1 cellular context compared by ENCODE assay signal in genomic region chr14:73457935-73458218, GRCh38.
A peak's percentile ranks its signal among the peaks of the same experiment; 100 is the strongest.
TF ChIP-seq lines count a peak whose summit lies in the region.

No MANE protein-coding gene starts in this region.

TF ChIP-seq in HEK293, 187 proteins besides CTCF, POLR2A, EP300 and RAD21 (continued from another document):
- TF ChIP-seq KLF7 (tag by site-specific recombination; IDR thresholded peaks at IDR 0.05; ENCODE audit: borderline replicate concordance) (no peak), PRDM1 (tag by site-specific recombination; IDR thresholded peaks at IDR 0.05) (no peak), ZNF398 (tag by site-specific recombination; IDR thresholded peaks at IDR 0.05) (0 out of 2 replicates have a peak, but pooled peaks have one; percentile 25), ZNF423 (tag by site-specific recombination; IDR thresholded peaks at IDR 0.05) (peak; percentile 49; the same call in 1 of the 2 replicates), SP2 (tag by site-specific recombination; IDR thresholded peaks at IDR 0.05) (no peak), WT1 (tag by site-specific recombination; IDR thresholded peaks at IDR 0.05) (no peak), BCL11A (tag by site-specific recombination; IDR thresholded peaks at IDR 0.05; ENCODE audit: low read depth) (no peak), ZFHX2 (tag by site-specific recombination; conservative IDR thresholded peaks at IDR 0.05) (no peak), KLF8 (tag by site-specific recombination; IDR thresholded peaks at IDR 0.05) (no peak), ZNF707 (tag by site-specific recombination; IDR thresholded peaks at IDR 0.05) (no peak), ZNF76 (tag by site-specific recombination; IDR thresholded peaks at IDR 0.05; ENCODE audit: borderline replicate concordance, low read depth) (peak; percentile 56; the same call in 1 of the 2 replicates), ZNF132 (tag by site-specific recombination; IDR thresholded peaks at IDR 0.05; ENCODE audit: borderline replicate concordance) (no peak), KLF10 (tag by site-specific recombination; IDR thresholded peaks at IDR 0.05) (no peak), ZNF623 (tag by site-specific recombination; IDR thresholded peaks at IDR 0.05) (no peak), ZNF221 (tag by site-specific recombination; IDR thresholded peaks at IDR 0.05; ENCODE audit: borderline replicate concordance) (no peak), ZNF658 (tag by site-specific recombination; IDR thresholded peaks at IDR 0.05) (no peak), ZSCAN16 (tag by site-specific recombination; IDR thresholded peaks at IDR 0.05) (no peak), ZNF146 (tag by site-specific recombination; IDR thresholded peaks at IDR 0.05) (no peak), ZNF473 (tag by site-specific recombination; IDR thresholded peaks at IDR 0.05) (no peak), ZNF624 (tag by site-specific recombination; IDR thresholded peaks at IDR 0.05) (no peak), ZNF362 (tag by site-specific recombination; IDR thresholded peaks at IDR 0.05) (no peak), OVOL3 (tag by site-specific recombination; IDR thresholded peaks at IDR 0.05) (no peak), ZNF785 (tag by site-specific recombination; IDR thresholded peaks at IDR 0.05) (no peak), ZNF558 (tag by site-specific recombination; IDR thresholded peaks at IDR 0.05) (no peak), ZNF114 (tag by site-specific recombination; IDR thresholded peaks at IDR 0.05) (no peak), ZNF302 (tag by site-specific recombination; IDR thresholded peaks at IDR 0.05; ENCODE audit: low read depth) (no peak), SP7 (tag by site-specific recombination; IDR thresholded peaks at IDR 0.05) (no peak), MEIS1 (CRISPR knock-in tag; IDR thresholded peaks at IDR 0.05; ENCODE audit: borderline replicate concordance) (no peak), ZNF404 (tag by site-specific recombination; IDR thresholded peaks at IDR 0.05) (no peak), ZNF292 (tag by site-specific recombination; IDR thresholded peaks at IDR 0.05; ENCODE audit: borderline replicate concordance, low read depth) (no peak), ZNF37A (tag by site-specific recombination; IDR thresholded peaks at IDR 0.05) (no peak), ZBTB49 (tag by site-specific recombination; IDR thresholded peaks at IDR 0.05; ENCODE audit: low read depth) (no peak), HOXD13 (CRISPR knock-in tag; IDR thresholded peaks at IDR 0.05; ENCODE audit: borderline replicate concordance) (no peak), ZNF555 (tag by site-specific recombination; conservative IDR thresholded peaks at IDR 0.05) (no peak), ZNF639 (tag by site-specific recombination; IDR thresholded peaks at IDR 0.05) (no peak), ZNF677 (tag by site-specific recombination; IDR thresholded peaks at IDR 0.05) (no peak), KLF1 (tag by site-specific recombination; IDR thresholded peaks at IDR 0.05) (0 out of 2 replicates have a peak, but pooled peaks have one; percentile 6), ZNF140 (tag by site-specific recombination; IDR thresholded peaks at IDR 0.05) (no peak), ZBTB8A (tag by site-specific recombination; IDR thresholded peaks at IDR 0.05) (no peak)
- TF ChIP-seq, protein P1, sequence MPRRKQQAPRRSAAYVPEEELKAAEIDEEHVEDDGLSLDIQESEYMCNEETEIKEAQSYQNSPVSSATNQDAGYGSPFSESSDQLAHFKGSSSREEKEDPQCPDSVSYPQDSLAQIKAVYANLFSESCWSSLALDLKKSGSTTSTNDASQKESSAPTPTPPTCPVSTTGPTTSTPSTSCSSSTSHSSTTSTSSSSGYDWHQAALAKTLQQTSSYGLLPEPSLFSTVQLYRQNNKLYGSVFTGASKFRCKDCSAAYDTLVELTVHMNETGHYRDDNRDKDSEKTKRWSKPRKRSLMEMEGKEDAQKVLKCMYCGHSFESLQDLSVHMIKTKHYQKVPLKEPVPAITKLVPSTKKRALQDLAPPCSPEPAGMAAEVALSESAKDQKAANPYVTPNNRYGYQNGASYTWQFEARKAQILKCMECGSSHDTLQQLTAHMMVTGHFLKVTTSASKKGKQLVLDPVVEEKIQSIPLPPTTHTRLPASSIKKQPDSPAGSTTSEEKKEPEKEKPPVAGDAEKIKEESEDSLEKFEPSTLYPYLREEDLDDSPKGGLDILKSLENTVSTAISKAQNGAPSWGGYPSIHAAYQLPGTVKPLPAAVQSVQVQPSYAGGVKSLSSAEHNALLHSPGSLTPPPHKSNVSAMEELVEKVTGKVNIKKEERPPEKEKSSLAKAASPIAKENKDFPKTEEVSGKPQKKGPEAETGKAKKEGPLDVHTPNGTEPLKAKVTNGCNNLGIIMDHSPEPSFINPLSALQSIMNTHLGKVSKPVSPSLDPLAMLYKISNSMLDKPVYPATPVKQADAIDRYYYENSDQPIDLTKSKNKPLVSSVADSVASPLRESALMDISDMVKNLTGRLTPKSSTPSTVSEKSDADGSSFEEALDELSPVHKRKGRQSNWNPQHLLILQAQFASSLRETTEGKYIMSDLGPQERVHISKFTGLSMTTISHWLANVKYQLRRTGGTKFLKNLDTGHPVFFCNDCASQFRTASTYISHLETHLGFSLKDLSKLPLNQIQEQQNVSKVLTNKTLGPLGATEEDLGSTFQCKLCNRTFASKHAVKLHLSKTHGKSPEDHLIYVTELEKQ (tag by site-specific recombination; IDR thresholded peaks at IDR 0.05; ENCODE audit: borderline replicate concordance) = no peak
- TF ChIP-seq, protein P2, sequence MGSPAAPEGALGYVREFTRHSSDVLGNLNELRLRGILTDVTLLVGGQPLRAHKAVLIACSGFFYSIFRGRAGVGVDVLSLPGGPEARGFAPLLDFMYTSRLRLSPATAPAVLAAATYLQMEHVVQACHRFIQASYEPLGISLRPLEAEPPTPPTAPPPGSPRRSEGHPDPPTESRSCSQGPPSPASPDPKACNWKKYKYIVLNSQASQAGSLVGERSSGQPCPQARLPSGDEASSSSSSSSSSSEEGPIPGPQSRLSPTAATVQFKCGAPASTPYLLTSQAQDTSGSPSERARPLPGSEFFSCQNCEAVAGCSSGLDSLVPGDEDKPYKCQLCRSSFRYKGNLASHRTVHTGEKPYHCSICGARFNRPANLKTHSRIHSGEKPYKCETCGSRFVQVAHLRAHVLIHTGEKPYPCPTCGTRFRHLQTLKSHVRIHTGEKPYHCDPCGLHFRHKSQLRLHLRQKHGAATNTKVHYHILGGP (tag by site-specific recombination; IDR thresholded peaks at IDR 0.05) = no peak
TF ChIP-seq in HEK293: peak in this region for 9.
